In the genomic region with DNA sequence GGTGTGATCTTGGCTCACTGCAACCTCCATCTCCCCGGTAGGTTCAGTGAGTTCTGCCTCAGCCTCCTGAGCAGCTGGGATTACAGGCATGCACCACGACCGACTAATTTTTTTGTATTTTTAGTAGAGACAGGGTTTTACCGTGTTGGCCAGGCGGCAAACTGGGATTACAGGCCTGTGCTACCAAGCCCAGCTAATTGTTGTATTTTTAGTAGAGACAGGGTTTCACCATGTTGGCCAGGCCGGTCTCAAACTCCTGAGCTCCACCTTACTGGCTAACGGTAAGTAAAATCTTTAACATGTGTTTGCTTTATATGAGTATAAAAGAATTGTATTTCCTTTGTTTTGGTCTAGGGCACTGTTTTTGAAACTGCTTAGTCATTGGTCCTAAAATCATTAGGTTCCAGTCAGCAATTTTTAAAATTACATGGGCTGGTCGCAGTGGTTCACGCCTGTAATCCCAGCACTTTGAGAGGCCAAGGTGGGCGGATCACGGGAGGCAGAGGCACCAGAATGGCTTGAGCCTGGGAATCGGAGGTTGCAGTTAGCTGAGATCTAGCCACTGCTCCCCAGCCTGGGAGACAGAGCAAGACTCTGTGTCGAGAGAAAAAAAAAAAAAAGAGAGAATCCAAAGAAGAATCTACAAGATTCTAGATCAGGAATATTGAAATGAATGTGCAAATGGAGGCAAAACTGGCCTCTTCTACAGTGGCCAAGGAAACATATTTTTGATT, we compare ENCODE assay signal across 1 cellular context.
TF ChIP-seq lines count a peak whose summit lies in the region.

No MANE protein-coding gene starts in this region.

TF ChIP-seq in endothelial cell of umbilical vein, 7 proteins besides CTCF, POLR2A, EP300 and RAD21:
- TF ChIP-seq GATA2 (IDR thresholded peaks at IDR 0.05; ENCODE audit: insufficient read depth, insufficient read length, low read depth, low read length): no peak
- TF ChIP-seq, protein P1, sequence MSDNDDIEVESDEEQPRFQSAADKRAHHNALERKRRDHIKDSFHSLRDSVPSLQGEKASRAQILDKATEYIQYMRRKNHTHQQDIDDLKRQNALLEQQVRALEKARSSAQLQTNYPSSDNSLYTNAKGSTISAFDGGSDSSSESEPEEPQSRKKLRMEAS (IDR thresholded peaks at IDR 0.05; ENCODE audit: insufficient read depth, insufficient read length): no peak
- no peak for TF ChIP-seq JUN (IDR thresholded peaks at IDR 0.05; ENCODE audit: borderline replicate concordance, insufficient read depth, insufficient read length, low read depth)
- TF ChIP-seq MYC (IDR thresholded peaks at IDR 0.05; ENCODE audit: low read depth, low read length): no peak
- TF ChIP-seq EZH2 (IDR thresholded peaks at IDR 0.05; ENCODE audit: borderline replicate concordance, low read depth, low read length, severe bottlenecking): no peak
- TF ChIP-seq POLR2AphosphoS5 (IDR thresholded peaks at IDR 0.05; ENCODE audit: insufficient read depth, low read depth, low read length): no peak
